In the genomic region with DNA sequence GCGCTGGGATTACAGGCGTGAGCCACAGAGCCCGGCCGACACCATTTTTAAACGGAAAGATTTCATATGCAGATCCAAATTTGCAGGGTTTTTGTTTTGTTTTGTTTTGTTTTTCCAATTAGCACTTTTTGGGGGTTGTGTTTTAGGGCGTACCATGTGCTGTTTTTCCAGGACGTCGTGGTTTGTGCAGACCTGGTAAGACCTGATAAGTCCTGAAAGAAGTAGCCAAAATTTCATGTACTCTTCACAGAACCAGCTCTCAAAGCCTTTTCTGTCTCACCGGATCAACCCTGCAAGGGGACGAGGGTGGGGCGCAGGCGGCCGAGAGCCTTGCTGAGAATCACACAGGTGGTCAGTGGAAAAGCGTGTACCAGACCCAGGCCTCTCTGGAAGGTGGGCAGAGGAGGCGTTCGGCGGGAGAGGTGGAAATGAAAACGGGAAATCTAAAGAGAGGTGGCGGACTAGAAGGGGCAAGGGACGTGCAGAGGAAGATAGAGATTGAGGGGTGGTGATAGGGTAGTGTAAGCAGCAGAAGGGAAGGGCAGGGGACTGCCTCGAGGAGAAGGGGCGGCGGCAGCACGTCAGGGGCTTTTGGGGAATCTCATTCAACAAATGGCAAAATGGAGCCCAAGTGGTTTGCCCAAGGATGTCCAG, we compare ENCODE assay signal across 1 cellular context.
TF ChIP-seq lines count a peak whose summit lies in the region.

No MANE protein-coding gene starts in this region.

TF ChIP-seq in K562, 482 proteins besides CTCF, POLR2A, EP300 and RAD21 (continues in another document):
- TF ChIP-seq, protein P1, sequence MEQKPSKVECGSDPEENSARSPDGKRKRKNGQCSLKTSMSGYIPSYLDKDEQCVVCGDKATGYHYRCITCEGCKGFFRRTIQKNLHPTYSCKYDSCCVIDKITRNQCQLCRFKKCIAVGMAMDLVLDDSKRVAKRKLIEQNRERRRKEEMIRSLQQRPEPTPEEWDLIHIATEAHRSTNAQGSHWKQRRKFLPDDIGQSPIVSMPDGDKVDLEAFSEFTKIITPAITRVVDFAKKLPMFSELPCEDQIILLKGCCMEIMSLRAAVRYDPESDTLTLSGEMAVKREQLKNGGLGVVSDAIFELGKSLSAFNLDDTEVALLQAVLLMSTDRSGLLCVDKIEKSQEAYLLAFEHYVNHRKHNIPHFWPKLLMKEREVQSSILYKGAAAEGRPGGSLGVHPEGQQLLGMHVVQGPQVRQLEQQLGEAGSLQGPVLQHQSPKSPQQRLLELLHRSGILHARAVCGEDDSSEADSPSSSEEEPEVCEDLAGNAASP (IDR thresholded peaks at IDR 0.05), result no peak
- TF ChIP-seq, protein P2, sequence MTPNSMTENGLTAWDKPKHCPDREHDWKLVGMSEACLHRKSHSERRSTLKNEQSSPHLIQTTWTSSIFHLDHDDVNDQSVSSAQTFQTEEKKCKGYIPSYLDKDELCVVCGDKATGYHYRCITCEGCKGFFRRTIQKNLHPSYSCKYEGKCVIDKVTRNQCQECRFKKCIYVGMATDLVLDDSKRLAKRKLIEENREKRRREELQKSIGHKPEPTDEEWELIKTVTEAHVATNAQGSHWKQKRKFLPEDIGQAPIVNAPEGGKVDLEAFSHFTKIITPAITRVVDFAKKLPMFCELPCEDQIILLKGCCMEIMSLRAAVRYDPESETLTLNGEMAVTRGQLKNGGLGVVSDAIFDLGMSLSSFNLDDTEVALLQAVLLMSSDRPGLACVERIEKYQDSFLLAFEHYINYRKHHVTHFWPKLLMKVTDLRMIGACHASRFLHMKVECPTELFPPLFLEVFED (CRISPR knock-in tag; conservative IDR thresholded peaks at IDR 0.05), result 0 out of 2 replicates have a peak, but pooled peaks have one; percentile 46
- TF ChIP-seq HNRNPH1 (optimal IDR thresholded peaks at IDR 0.05; ENCODE audit: low read depth, low read length) (no peak), SIRT6 (IDR thresholded peaks at IDR 0.05; ENCODE audit: low read depth, low read length) (no peak), ARHGAP35 (IDR thresholded peaks at IDR 0.05; ENCODE audit: partially characterized antibody) (no peak), SMARCA4 (IDR thresholded peaks at IDR 0.05) (0 out of 2 replicates have a peak, but pooled peaks have one; percentile 23), KLF1 (tag; IDR thresholded peaks at IDR 0.05) (no peak), TCFL5 (CRISPR knock-in tag; conservative IDR thresholded peaks at IDR 0.05) (no peak), L3MBTL2 (IDR thresholded peaks at IDR 0.05) (peak; percentile 47), GTF2A2 (tag; IDR thresholded peaks at IDR 0.05) (no peak), TAF7 (tag; IDR thresholded peaks at IDR 0.05) (peak; percentile 38; the same call in 1 of the 2 replicates), ZNF239 (CRISPR knock-in tag; IDR thresholded peaks at IDR 0.05) (peak; percentile 77), HDAC2 (IDR thresholded peaks at IDR 0.05) (peak; percentile 34; the same call in 1 of the 2 replicates), KDM5B (IDR thresholded peaks at IDR 0.05; ENCODE audit: insufficient replicate concordance, low read depth, low read length) (peak; percentile 12), GABPB1 (CRISPR knock-in tag; IDR thresholded peaks at IDR 0.05) (peak; percentile 26; the same call in 1 of the 2 replicates), ZNF695 (CRISPR knock-in tag; IDR thresholded peaks at IDR 0.05) (no peak), OTX1 (CRISPR knock-in tag; IDR thresholded peaks at IDR 0.05) (0 out of 2 replicates have a peak, but pooled peaks have one; percentile 23), DPF2 (IDR thresholded peaks at IDR 0.05) (peak; percentile 28; the same call in 1 of the 2 replicates)
- TF ChIP-seq, protein P3, sequence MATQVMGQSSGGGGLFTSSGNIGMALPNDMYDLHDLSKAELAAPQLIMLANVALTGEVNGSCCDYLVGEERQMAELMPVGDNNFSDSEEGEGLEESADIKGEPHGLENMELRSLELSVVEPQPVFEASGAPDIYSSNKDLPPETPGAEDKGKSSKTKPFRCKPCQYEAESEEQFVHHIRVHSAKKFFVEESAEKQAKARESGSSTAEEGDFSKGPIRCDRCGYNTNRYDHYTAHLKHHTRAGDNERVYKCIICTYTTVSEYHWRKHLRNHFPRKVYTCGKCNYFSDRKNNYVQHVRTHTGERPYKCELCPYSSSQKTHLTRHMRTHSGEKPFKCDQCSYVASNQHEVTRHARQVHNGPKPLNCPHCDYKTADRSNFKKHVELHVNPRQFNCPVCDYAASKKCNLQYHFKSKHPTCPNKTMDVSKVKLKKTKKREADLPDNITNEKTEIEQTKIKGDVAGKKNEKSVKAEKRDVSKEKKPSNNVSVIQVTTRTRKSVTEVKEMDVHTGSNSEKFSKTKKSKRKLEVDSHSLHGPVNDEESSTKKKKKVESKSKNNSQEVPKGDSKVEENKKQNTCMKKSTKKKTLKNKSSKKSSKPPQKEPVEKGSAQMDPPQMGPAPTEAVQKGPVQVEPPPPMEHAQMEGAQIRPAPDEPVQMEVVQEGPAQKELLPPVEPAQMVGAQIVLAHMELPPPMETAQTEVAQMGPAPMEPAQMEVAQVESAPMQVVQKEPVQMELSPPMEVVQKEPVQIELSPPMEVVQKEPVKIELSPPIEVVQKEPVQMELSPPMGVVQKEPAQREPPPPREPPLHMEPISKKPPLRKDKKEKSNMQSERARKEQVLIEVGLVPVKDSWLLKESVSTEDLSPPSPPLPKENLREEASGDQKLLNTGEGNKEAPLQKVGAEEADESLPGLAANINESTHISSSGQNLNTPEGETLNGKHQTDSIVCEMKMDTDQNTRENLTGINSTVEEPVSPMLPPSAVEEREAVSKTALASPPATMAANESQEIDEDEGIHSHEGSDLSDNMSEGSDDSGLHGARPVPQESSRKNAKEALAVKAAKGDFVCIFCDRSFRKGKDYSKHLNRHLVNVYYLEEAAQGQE (CRISPR knock-in tag; IDR thresholded peaks at IDR 0.05; ENCODE audit: low read depth), result no peak
- TF ChIP-seq, protein P4, sequence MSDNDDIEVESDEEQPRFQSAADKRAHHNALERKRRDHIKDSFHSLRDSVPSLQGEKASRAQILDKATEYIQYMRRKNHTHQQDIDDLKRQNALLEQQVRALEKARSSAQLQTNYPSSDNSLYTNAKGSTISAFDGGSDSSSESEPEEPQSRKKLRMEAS (CRISPR knock-in tag; IDR thresholded peaks at IDR 0.05), result peak; percentile 47; the same call in 1 of the 2 replicates
- TF ChIP-seq, protein P5, sequence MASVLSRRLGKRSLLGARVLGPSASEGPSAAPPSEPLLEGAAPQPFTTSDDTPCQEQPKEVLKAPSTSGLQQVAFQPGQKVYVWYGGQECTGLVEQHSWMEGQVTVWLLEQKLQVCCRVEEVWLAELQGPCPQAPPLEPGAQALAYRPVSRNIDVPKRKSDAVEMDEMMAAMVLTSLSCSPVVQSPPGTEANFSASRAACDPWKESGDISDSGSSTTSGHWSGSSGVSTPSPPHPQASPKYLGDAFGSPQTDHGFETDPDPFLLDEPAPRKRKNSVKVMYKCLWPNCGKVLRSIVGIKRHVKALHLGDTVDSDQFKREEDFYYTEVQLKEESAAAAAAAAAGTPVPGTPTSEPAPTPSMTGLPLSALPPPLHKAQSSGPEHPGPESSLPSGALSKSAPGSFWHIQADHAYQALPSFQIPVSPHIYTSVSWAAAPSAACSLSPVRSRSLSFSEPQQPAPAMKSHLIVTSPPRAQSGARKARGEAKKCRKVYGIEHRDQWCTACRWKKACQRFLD (CRISPR knock-in tag; IDR thresholded peaks at IDR 0.05), result 0 out of 2 replicates have a peak, but pooled peaks have one; percentile 68
- TF ChIP-seq, protein P6, sequence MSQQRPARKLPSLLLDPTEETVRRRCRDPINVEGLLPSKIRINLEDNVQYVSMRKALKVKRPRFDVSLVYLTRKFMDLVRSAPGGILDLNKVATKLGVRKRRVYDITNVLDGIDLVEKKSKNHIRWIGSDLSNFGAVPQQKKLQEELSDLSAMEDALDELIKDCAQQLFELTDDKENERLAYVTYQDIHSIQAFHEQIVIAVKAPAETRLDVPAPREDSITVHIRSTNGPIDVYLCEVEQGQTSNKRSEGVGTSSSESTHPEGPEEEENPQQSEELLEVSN (IDR thresholded peaks at IDR 0.05; ENCODE audit: borderline replicate concordance in 1 of 2, extremely low read depth in 1 of 2, insufficient read depth in 1 of 2, insufficient read length in 1 of 2, low read depth in 1 of 2, low read length in 1 of 2, poor library complexity in 1 of 2, severe bottlenecking in 1 of 2), result peak in 1 of 2 experiments; percentile 19
- TF ChIP-seq, protein P7, sequence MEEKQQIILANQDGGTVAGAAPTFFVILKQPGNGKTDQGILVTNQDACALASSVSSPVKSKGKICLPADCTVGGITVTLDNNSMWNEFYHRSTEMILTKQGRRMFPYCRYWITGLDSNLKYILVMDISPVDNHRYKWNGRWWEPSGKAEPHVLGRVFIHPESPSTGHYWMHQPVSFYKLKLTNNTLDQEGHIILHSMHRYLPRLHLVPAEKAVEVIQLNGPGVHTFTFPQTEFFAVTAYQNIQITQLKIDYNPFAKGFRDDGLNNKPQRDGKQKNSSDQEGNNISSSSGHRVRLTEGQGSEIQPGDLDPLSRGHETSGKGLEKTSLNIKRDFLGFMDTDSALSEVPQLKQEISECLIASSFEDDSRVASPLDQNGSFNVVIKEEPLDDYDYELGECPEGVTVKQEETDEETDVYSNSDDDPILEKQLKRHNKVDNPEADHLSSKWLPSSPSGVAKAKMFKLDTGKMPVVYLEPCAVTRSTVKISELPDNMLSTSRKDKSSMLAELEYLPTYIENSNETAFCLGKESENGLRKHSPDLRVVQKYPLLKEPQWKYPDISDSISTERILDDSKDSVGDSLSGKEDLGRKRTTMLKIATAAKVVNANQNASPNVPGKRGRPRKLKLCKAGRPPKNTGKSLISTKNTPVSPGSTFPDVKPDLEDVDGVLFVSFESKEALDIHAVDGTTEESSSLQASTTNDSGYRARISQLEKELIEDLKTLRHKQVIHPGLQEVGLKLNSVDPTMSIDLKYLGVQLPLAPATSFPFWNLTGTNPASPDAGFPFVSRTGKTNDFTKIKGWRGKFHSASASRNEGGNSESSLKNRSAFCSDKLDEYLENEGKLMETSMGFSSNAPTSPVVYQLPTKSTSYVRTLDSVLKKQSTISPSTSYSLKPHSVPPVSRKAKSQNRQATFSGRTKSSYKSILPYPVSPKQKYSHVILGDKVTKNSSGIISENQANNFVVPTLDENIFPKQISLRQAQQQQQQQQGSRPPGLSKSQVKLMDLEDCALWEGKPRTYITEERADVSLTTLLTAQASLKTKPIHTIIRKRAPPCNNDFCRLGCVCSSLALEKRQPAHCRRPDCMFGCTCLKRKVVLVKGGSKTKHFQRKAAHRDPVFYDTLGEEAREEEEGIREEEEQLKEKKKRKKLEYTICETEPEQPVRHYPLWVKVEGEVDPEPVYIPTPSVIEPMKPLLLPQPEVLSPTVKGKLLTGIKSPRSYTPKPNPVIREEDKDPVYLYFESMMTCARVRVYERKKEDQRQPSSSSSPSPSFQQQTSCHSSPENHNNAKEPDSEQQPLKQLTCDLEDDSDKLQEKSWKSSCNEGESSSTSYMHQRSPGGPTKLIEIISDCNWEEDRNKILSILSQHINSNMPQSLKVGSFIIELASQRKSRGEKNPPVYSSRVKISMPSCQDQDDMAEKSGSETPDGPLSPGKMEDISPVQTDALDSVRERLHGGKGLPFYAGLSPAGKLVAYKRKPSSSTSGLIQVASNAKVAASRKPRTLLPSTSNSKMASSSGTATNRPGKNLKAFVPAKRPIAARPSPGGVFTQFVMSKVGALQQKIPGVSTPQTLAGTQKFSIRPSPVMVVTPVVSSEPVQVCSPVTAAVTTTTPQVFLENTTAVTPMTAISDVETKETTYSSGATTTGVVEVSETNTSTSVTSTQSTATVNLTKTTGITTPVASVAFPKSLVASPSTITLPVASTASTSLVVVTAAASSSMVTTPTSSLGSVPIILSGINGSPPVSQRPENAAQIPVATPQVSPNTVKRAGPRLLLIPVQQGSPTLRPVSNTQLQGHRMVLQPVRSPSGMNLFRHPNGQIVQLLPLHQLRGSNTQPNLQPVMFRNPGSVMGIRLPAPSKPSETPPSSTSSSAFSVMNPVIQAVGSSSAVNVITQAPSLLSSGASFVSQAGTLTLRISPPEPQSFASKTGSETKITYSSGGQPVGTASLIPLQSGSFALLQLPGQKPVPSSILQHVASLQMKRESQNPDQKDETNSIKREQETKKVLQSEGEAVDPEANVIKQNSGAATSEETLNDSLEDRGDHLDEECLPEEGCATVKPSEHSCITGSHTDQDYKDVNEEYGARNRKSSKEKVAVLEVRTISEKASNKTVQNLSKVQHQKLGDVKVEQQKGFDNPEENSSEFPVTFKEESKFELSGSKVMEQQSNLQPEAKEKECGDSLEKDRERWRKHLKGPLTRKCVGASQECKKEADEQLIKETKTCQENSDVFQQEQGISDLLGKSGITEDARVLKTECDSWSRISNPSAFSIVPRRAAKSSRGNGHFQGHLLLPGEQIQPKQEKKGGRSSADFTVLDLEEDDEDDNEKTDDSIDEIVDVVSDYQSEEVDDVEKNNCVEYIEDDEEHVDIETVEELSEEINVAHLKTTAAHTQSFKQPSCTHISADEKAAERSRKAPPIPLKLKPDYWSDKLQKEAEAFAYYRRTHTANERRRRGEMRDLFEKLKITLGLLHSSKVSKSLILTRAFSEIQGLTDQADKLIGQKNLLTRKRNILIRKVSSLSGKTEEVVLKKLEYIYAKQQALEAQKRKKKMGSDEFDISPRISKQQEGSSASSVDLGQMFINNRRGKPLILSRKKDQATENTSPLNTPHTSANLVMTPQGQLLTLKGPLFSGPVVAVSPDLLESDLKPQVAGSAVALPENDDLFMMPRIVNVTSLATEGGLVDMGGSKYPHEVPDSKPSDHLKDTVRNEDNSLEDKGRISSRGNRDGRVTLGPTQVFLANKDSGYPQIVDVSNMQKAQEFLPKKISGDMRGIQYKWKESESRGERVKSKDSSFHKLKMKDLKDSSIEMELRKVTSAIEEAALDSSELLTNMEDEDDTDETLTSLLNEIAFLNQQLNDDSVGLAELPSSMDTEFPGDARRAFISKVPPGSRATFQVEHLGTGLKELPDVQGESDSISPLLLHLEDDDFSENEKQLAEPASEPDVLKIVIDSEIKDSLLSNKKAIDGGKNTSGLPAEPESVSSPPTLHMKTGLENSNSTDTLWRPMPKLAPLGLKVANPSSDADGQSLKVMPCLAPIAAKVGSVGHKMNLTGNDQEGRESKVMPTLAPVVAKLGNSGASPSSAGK (IDR thresholded peaks at IDR 0.05), result peak; percentile 82
- TF ChIP-seq, protein P8, sequence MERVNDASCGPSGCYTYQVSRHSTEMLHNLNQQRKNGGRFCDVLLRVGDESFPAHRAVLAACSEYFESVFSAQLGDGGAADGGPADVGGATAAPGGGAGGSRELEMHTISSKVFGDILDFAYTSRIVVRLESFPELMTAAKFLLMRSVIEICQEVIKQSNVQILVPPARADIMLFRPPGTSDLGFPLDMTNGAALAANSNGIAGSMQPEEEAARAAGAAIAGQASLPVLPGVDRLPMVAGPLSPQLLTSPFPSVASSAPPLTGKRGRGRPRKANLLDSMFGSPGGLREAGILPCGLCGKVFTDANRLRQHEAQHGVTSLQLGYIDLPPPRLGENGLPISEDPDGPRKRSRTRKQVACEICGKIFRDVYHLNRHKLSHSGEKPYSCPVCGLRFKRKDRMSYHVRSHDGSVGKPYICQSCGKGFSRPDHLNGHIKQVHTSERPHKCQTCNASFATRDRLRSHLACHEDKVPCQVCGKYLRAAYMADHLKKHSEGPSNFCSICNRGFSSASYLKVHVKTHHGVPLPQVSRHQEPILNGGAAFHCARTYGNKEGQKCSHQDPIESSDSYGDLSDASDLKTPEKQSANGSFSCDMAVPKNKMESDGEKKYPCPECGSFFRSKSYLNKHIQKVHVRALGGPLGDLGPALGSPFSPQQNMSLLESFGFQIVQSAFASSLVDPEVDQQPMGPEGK (CRISPR knock-in tag; IDR thresholded peaks at IDR 0.05; ENCODE audit: borderline replicate concordance), result 0 out of 2 replicates have a peak, but pooled peaks have one; percentile 22
